In the genomic region with DNA sequence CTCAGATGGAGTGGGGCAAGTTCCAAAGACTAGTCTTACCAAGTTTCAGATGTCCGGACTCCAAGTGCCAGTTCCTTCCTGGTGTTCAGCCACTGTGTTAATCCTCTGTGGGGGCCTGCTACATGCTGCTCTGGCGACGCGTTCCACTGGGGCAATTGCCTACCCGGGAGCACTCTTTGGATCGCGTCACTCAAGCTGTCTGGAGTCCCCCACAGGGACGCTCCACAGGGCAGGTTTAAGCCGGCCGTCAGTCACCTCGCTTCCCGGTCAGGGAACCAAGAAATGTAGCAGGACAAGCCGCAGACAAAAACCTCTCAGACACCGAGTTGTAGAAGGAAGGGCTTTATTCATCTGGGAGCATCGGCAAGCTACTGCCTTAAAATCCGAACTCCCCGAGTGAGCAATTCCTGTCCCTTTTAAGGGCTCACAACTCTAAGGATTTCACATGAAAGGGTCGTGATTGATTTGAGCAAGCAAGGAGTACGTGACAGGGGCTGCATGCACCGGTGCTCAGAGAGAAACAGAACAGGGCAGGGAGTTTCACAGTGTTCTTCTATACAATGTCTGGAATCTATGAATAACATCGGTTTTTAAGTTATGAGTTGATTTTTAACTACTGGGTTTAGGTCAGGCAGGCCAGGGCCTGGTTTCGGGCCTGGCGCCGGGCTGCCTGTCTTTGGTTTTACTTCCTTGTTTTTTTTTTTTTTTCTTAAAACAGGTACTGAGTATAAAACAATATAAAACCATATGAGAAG, we compare ENCODE assay signal across 8 cellular contexts. TPM values are rescaled to one million over a fixed set of nuclear protein-coding genes. Genes with fewer than 3 reads are reported as not detected.
DNase-seq lines count a peak whose midpoint lies in the region; ATAC-seq and TF ChIP-seq lines count a peak whose summit lies in the region.
"Not testable (repeated sequence)": the region's sequence is repeated elsewhere in the genome, so short reads cannot be mapped to it uniquely, and the experiment has no call there.

No MANE protein-coding gene starts in this region.

- H3K27ac Mint-ChIP-seq in Calu3 (ENCODE audit: unreplicated experiment) (peak overlapping the region; percentile 95), endothelial cell (ENCODE audit: unreplicated experiment) (peak overlapping the region; percentile 22)

- not testable (repeated sequence) for H3K27me3 Mint-ChIP-seq in Calu3 (ENCODE audit: unreplicated experiment); endothelial cell (ENCODE audit: unreplicated experiment)

- not testable (repeated sequence) for TF ChIP-seq CTCF in Calu3 (IDR thresholded peaks at IDR 0.05; ENCODE audit: unreplicated experiment); endothelial cell (IDR thresholded peaks at IDR 0.05; ENCODE audit: unreplicated experiment); spleen (IDR thresholded peaks at IDR 0.05 in 8 of 11, conservative IDR thresholded peaks at IDR 0.05 in 3 of 11)

- H3K36me3 Mint-ChIP-seq in Calu3 (ENCODE audit: insufficient read depth, unreplicated experiment) = peaks cover 32% of the 10 kb centered on the region
- H3K36me3 Mint-ChIP-seq in endothelial cell (ENCODE audit: low read depth, unreplicated experiment) = not testable (repeated sequence)

- peaks cover 25% of the 10 kb centered on the region for H3K4me1 Mint-ChIP-seq in Calu3 (ENCODE audit: low read depth, unreplicated experiment)
- H3K4me1 Mint-ChIP-seq in endothelial cell (ENCODE audit: unreplicated experiment) = not testable (repeated sequence)

- CTCF ChIA-PET in Calu3 (lab: Charles Lee) = interaction anchor here (1.1 to 2.6 kb wide), 3 partner anchors 16 to 29 kb away, joined by 3 to 15 read pairs (median 8); a partner anchor contains a TSS

- WGBS in spleen, 5 donors = 66 to 89% (median 74%) methylated on average over 20 to 24 of the region's 24 CpGs

- TF ChIP-seq POLR2A in spleen (IDR thresholded peaks at IDR 0.05) = not testable (repeated sequence)

- intact Hi-C loops in Calu3 (cut with micrococcal nuclease; ENCODE audit: unreplicated experiment); spleen (cut with DNase I; ENCODE audit: low total_unique reads): not testable (repeated sequence)

- ATAC-seq in GM18868 (IDR thresholded peaks at IDR 0.05; ENCODE audit: unreplicated experiment) = peak; percentile 41
- ATAC-seq in GM21619 (IDR thresholded peaks at IDR 0.05; ENCODE audit: unreplicated experiment) = peak; percentile 36
- peak; percentile 39 for ATAC-seq in HG02981 (IDR thresholded peaks at IDR 0.05; ENCODE audit: unreplicated experiment)

- H3K9me3 ChIP-seq in NT2/D1 (ENCODE audit: insufficient read depth, low read length); spleen: not testable (repeated sequence)

- not testable (repeated sequence) for H3K4me1 ChIP-seq in NT2/D1 (ENCODE audit: insufficient read depth, insufficient read length); spleen

- H3K9ac ChIP-seq in NT2/D1 (ENCODE audit: insufficient read length, low read depth) = peak overlapping the region; percentile 50

- H3K27ac ChIP-seq in spleen = peak overlapping the region in 5 of 8 donors; percentile 4 to 80 (median 60)

- H3K4me3 ChIP-seq in NT2/D1 (ENCODE audit: insufficient read length, low read depth); spleen: not testable (repeated sequence)

- BruUV-seq in Calu3 (replicated peaks; lab: Mats Ljungman, UMichigan) = not testable (repeated sequence)

- peak; percentile 51 for DNase-seq in Calu3
- DNase-seq in NT2/D1 (ENCODE audit: low read depth, low spot score); endothelial cell (ENCODE audit: low spot score); spleen: not testable (repeated sequence)
- DNase-seq in mesenteric fat pad (ENCODE audit: low spot score) = peak; percentile 74

- H3K4me3 Mint-ChIP-seq in Calu3 (ENCODE audit: low read depth, unreplicated experiment) = peak overlapping the region; percentile 82
- H3K4me3 Mint-ChIP-seq in endothelial cell (ENCODE audit: unreplicated experiment) = not testable (repeated sequence)

- H3K9me3 Mint-ChIP-seq in Calu3 (ENCODE audit: low read depth, unreplicated experiment); endothelial cell (ENCODE audit: unreplicated experiment): not testable (repeated sequence)

- H3K27me3 ChIP-seq in NT2/D1 (ENCODE audit: insufficient read depth, insufficient read length); spleen (replicated peaks in 1 of 7): not testable (repeated sequence)

- not testable (repeated sequence) for H3K36me3 ChIP-seq in NT2/D1 (ENCODE audit: insufficient read depth, insufficient read length, low read length); spleen

RNA-seq across cellular contexts. Expression of a gene that starts 8.6 kb away (rescaled TPM):
- total RNA-seq in Calu3 (2022) = 38.7 and 42.5 TPM in 2 replicates
- 27.8 TPM for total RNA-seq in endothelial cell (ENCODE audit: unreplicated experiment)
- total RNA-seq in mesenteric fat pad = 28.1 TPM
- 10 to 100 TPM; 24.8 to 35.2 (median 28.0) TPM for total RNA-seq in spleen
- 10 to 100 TPM in 1 of 3 donors, 1 to 10 TPM in 2; 7.2 to 14.6 (median 7.6) TPM for polyA plus RNA-seq in spleen

RNA-seq across cellular contexts. Expression of a gene that starts 28.5 kb away (rescaled TPM):
- total RNA-seq in Calu3 (2022) = 410 and 460 TPM in 2 replicates
- total RNA-seq in endothelial cell (ENCODE audit: unreplicated experiment) = 317 TPM
- 255 TPM for total RNA-seq in mesenteric fat pad
- 100 to 1,000 TPM; 106 to 386 (median 149) TPM for total RNA-seq in spleen
- polyA plus RNA-seq in spleen = 100 to 1,000 TPM; 421 to 545 (median 474) TPM

RNA-seq across cellular contexts. Expression of a gene that starts 28.5 kb away (rescaled TPM):
- 47.5 and 48.8 TPM in 2 replicates for total RNA-seq in Calu3 (2022)
- 73.5 TPM for total RNA-seq in endothelial cell (ENCODE audit: unreplicated experiment)
- total RNA-seq in mesenteric fat pad = 70.0 TPM
- total RNA-seq in spleen = 10 to 100 TPM; 38.2 to 57.2 (median 47.6) TPM
- polyA plus RNA-seq in spleen = 10 to 100 TPM; 13.3 to 24.3 (median 16.5) TPM
